Comparison of ENCODE assay signal across 16 cellular contexts in genomic region chr11:11659567-11660341, GRCh38. TPM values are rescaled to one million over a fixed set of nuclear protein-coding genes. Genes with fewer than 3 reads are reported as not detected.
A peak's percentile ranks its signal among the peaks of the same experiment; 100 is the strongest.
DNase-seq lines count a peak whose midpoint lies in the region; ATAC-seq, FAIRE-seq and TF ChIP-seq lines count a peak whose summit lies in the region.
"Had no signal": no experiment of that assay in that cellular context is flagged by ENCODE, and none has a peak within 500 bp of the region (broad histone marks: within the 10 kb centered on the region; RNA-seq: fewer than 3 reads in every experiment).

No MANE protein-coding gene starts in this region.

- H2AFZ ChIP-seq in KMS-11 (ENCODE audit: low read depth) (no peak overlapping the region), astrocyte (ENCODE audit: low read depth, low read length) (no peak overlapping the region)

- H4K20me1 ChIP-seq in KMS-11 (ENCODE audit: insufficient read depth), result no peaks in the 10 kb centered on the region
- no peaks in the 10 kb centered on the region for H4K20me1 ChIP-seq in astrocyte (ENCODE audit: insufficient read depth, low read length)

- H3K9me3 ChIP-seq in astrocyte (ENCODE audit: insufficient read depth, low read depth, low read length), result no peaks in the 10 kb centered on the region
- no peaks in the 10 kb centered on the region for H3K9me3 ChIP-seq in CD4-positive, alpha-beta memory T cell (ENCODE audit: control insufficient read depth in 1 of 2, low read length in 2 of 2)
- H3K9me3 ChIP-seq: psoas muscle, stomach had no signal

- H3K27me3 Mint-ChIP-seq in astrocyte (ENCODE audit: low read depth, unreplicated experiment), result peaks cover 61% of the 10 kb centered on the region
- peaks cover 5 to 14% of the 10 kb centered on the region in 2 donors for H3K27me3 Mint-ChIP-seq in CD4-positive, alpha-beta memory T cell

- intact Hi-C loops in CD4-positive, alpha-beta memory T cell (cut with micrococcal nuclease), result no loop called here

- no peak overlapping the region for H3K9ac ChIP-seq in KMS-11
- H3K9ac ChIP-seq in astrocyte (ENCODE audit: low read length), result no peak overlapping the region

- no peak overlapping the region for H3K4me2 ChIP-seq in KMS-11
- no peak overlapping the region for H3K4me2 ChIP-seq in astrocyte (ENCODE audit: low read length)

- no peak overlapping the region for H3K27ac Mint-ChIP-seq in astrocyte (ENCODE audit: unreplicated experiment)
- H3K27ac Mint-ChIP-seq in CD4-positive, alpha-beta memory T cell, result no peak overlapping the region

- H3K4me3 ChIP-seq in GM06990 (replicated peaks; ENCODE audit: low read depth, low read length), result no peak overlapping the region
- no peak overlapping the region for H3K4me3 ChIP-seq in KMS-11 (IDR thresholded peaks at IDR 0.05; ENCODE audit: insufficient read depth, low read depth, low read length)
- H3K4me3 ChIP-seq in astrocyte (ENCODE audit: insufficient read depth, low read depth, low read length), result no peak overlapping the region
- H3K4me3 ChIP-seq in CD4-positive, alpha-beta memory T cell (ENCODE audit: low read length in 2 of 2), result no peak overlapping the region
- H3K4me3 ChIP-seq: psoas muscle, stomach had no signal

- H3K4me3 Mint-ChIP-seq in astrocyte (ENCODE audit: unreplicated experiment), result no peak overlapping the region
- no peak overlapping the region for H3K4me3 Mint-ChIP-seq in CD4-positive, alpha-beta memory T cell
- H3K4me3 Mint-ChIP-seq: CD8-positive, alpha-beta memory T cell had no signal

- H3K4me1 Mint-ChIP-seq in astrocyte (ENCODE audit: low read depth, unreplicated experiment), result no peaks in the 10 kb centered on the region
- H3K4me1 Mint-ChIP-seq in CD4-positive, alpha-beta memory T cell, result no peaks in the 10 kb centered on the region
- H3K4me1 Mint-ChIP-seq: CD8-positive, alpha-beta memory T cell had no signal

- H3K79me2 ChIP-seq in KMS-11 (ENCODE audit: insufficient read depth, low read depth) (no peaks in the 10 kb centered on the region), astrocyte (ENCODE audit: insufficient read depth, low read length) (no peaks in the 10 kb centered on the region)

- peak; percentile 55 for TF ChIP-seq CTCF in GM06990 (IDR thresholded peaks at IDR 0.05; ENCODE audit: insufficient read depth, low read length, poor library complexity, severe bottlenecking)
- TF ChIP-seq CTCF in KMS-11 (conservative IDR thresholded peaks at IDR 0.05; ENCODE audit: low read depth, low read length), result peak; percentile 32; the same call in 1 of the 2 replicates
- TF ChIP-seq CTCF in astrocyte (IDR thresholded peaks at IDR 0.05; ENCODE audit: insufficient read depth, low read depth, low read length), result peak; percentile 12

- H3K27me3 ChIP-seq in GM06990 (replicated peaks; ENCODE audit: control insufficient read depth, insufficient read depth, low read length), result no peaks in the 10 kb centered on the region
- no peaks in the 10 kb centered on the region for H3K27me3 ChIP-seq in KMS-11 (ENCODE audit: insufficient read depth, low read depth)
- peaks cover 21% of the 10 kb centered on the region for H3K27me3 ChIP-seq in astrocyte (ENCODE audit: insufficient read depth, low read length)
- no peaks in the 10 kb centered on the region for H3K27me3 ChIP-seq in CD4-positive, alpha-beta memory T cell (ENCODE audit: insufficient read depth, low read length)

- DNase-seq in GM06990 (ENCODE audit: extremely low read depth, insufficient read length), result no peak
- DNase-seq in astrocyte (ENCODE audit: low read depth), result no peak
- peak; percentile 38 for DNase-seq in iPS-NIHi7 (ENCODE audit: extremely low spot score)
- DNase-seq in CD4-positive, alpha-beta memory T cell, result no peak
- no peak for DNase-seq in occipital lobe (lab: John Stamatoyannopoulos, UW)
- no peak for DNase-seq in GM03348 (ENCODE audit: low spot score)
- DNase-seq: amniotic stem cell; CD8-positive, alpha-beta memory T cell; NCI-H446 treated with DMSO at 0.1 percent for 48 hours; psoas muscle; SHP77; stimulated activated CD4-positive, alpha-beta T cell treated with anti-CD3 and anti-CD28 coated beads, Interleukin-2, amount 100 ng/mL, for 48 hours; stomach had no signal

- no peak for FAIRE-seq in astrocyte (lab: Jason Lieb, UNC)
- FAIRE-seq: endometrium had no signal

- H3K27ac ChIP-seq in KMS-11, result no peak overlapping the region
- no peak overlapping the region for H3K27ac ChIP-seq in astrocyte (ENCODE audit: low read depth, low read length)
- no peak overlapping the region for H3K27ac ChIP-seq in CD4-positive, alpha-beta memory T cell (ENCODE audit: low read depth, low read length)
- H3K27ac ChIP-seq: psoas muscle, stomach had no signal

- no peak for ATAC-seq in HG03135 (IDR thresholded peaks at IDR 0.05; ENCODE audit: unreplicated experiment)

- H3K36me3 ChIP-seq in GM06990 (ENCODE audit: control insufficient read depth, insufficient read depth, low read length), result no peaks in the 10 kb centered on the region
- H3K36me3 ChIP-seq in KMS-11 (ENCODE audit: insufficient read depth), result no peaks in the 10 kb centered on the region
- H3K36me3 ChIP-seq in astrocyte (ENCODE audit: insufficient read depth, low read length), result no peaks in the 10 kb centered on the region
- no peaks in the 10 kb centered on the region for H3K36me3 ChIP-seq in CD4-positive, alpha-beta memory T cell (ENCODE audit: insufficient read depth, low read length)
- H3K36me3 ChIP-seq: stomach had no signal

- no peaks in the 10 kb centered on the region for H3K4me1 ChIP-seq in KMS-11 (ENCODE audit: low read depth, poor library complexity, severe bottlenecking)
- no peaks in the 10 kb centered on the region for H3K4me1 ChIP-seq in astrocyte (ENCODE audit: insufficient read depth, low read length)
- H3K4me1 ChIP-seq in CD4-positive, alpha-beta memory T cell (ENCODE audit: insufficient read depth, low read length), result no peaks in the 10 kb centered on the region
- H3K4me1 ChIP-seq: stomach had no signal

- H3K9me3 Mint-ChIP-seq in astrocyte (ENCODE audit: unreplicated experiment), result peaks cover 3% of the 10 kb centered on the region
- H3K9me3 Mint-ChIP-seq in CD4-positive, alpha-beta memory T cell, result no peaks in the 10 kb centered on the region
- H3K9me3 Mint-ChIP-seq: CD8-positive, alpha-beta memory T cell had no signal

- POLR2A ChIA-PET in CD4-positive, alpha-beta memory T cell (lab: Charles Lee; ENCODE audit: partially characterized antibody), result no interaction called here

- H3K36me3 Mint-ChIP-seq in astrocyte (ENCODE audit: low read depth, unreplicated experiment), result no peaks in the 10 kb centered on the region
- H3K36me3 Mint-ChIP-seq in CD4-positive, alpha-beta memory T cell, result no peaks in the 10 kb centered on the region
- H3K36me3 Mint-ChIP-seq: CD8-positive, alpha-beta memory T cell had no signal

- CTCF ChIA-PET in CD4-positive, alpha-beta memory T cell (lab: Charles Lee; ENCODE audit: partially characterized antibody), result no interaction called here

RNA-seq across cellular contexts. Expression of gene GALNT18, which starts 37.9 kb away (rescaled TPM):
- total RNA-seq in astrocyte (6.5 and 7.0 TPM in 2 replicates), occipital lobe (22.8 TPM)
- not detected for total RNA-seq in CD4-positive, alpha-beta memory T cell
- not detected for polyA plus RNA-seq in CD4-positive, alpha-beta memory T cell
- polyA plus RNA-seq: CD8-positive, alpha-beta memory T cell had no signal
